ENCODE assay signal across 8 cellular contexts in the genomic region with DNA sequence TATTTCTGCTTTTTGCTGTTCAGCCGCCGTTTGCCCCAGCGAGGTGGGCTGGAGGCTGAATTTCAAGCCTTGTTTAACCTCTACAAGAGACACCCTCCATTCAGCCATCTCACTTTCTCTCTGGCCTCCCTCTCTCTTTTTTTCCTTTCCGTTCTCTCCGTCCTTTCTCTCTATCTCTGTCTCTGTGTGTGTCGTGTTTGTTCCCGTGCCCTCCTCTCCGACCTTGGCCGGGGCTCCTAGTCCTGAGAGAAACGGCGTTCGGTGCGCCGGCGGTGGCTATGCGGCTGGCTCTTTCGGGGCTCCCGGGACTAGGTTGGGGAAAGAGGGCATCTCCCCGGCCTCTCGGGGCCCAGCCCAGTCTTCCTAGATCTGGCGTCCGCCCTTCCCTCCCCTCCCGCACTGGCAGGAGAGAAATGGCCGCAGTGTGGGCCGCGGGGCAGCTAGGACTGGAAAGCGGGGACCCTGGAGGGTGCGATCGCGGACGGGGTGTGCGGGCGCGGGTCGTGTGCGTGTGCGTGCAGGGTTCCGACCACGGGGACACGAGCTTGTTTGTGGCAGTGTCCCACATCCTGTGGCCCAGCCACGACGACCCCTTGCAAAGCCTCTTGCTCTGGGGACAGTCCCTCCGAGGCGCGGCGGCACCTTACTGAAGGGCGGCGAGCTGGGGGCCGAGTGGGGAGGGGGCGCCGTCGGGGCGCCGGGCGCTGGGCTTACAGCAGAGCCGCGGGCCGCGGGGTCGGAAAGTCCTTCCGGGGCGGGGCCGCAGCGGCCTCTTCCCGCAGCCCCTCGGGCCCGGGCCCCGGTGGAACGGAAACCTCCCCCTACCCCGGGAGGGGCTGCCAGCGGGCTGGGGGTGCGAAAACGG. TPM values are rescaled to one million over a fixed set of nuclear protein-coding genes. Genes with fewer than 3 reads are reported as not detected.
DNase-seq lines count a peak whose midpoint lies in the region; ATAC-seq and TF ChIP-seq lines count a peak whose summit lies in the region.

No MANE protein-coding gene starts in this region.

- H3K9me2 ChIP-seq in GM23338 (ENCODE audit: insufficient read depth), result no peaks in the 10 kb centered on the region

- peaks cover 100% of the 10 kb centered on the region for H3K27me3 ChIP-seq in GM23338 (ENCODE audit: insufficient read depth)
- peaks cover 9% of the 10 kb centered on the region for H3K27me3 ChIP-seq in testis

- no peak; the same call in 2 of the 3 replicates for ATAC-seq in GM23338
- peak in 2 of 3 donors; percentile 29 to 40 for ATAC-seq in natural killer cell
- no peak for ATAC-seq in GM18511 (IDR thresholded peaks at IDR 0.05; ENCODE audit: unreplicated experiment)

- H3K27me3 Mint-ChIP-seq in CD14-positive monocyte (ENCODE audit: low read depth in 3 of 3) (peaks cover 90 to 99% (median 95%) of the 10 kb centered on the region in 3 donors), GM23338 (ENCODE audit: insufficient read depth, low read depth, poor library complexity) (peaks cover 96% of the 10 kb centered on the region), natural killer cell (ENCODE audit: low read depth in 2 of 2) (peaks cover 64 to 66% of the 10 kb centered on the region in 2 donors)

- DNase-seq in CD14-positive monocyte (ENCODE audit: low spot score), result no peak
- DNase-seq in GM23338 (ENCODE audit: low spot score), result peak; percentile 54
- DNase-seq in caudate nucleus (lab: John Stamatoyannopoulos, UW), result no peak
- DNase-seq in natural killer cell, result no peak
- no peak for DNase-seq in testis
- no peak for DNase-seq in NOMO-1 treated with DMSO at 0.1 percent for 48 hours (lab: John Stamatoyannopoulos, UW; ENCODE audit: unreplicated experiment)
- DNase-seq in HUDEP-2 (lab: John Stamatoyannopoulos, UW; ENCODE audit: unreplicated experiment in 76 of 76), result no peak

- peak overlapping the region; percentile 68 for H3K4me3 ChIP-seq in GM23338
- H3K4me3 ChIP-seq in testis, result no peak overlapping the region

- H3K4me1 Mint-ChIP-seq in CD14-positive monocyte (peaks cover 55% of the 10 kb centered on the region), GM23338 (peaks cover 49% of the 10 kb centered on the region), natural killer cell (peaks cover 29% of the 10 kb centered on the region in 2 donors)

- TF ChIP-seq POLR2A in testis (IDR thresholded peaks at IDR 0.05), result no peak

- peaks cover 0 to 65% (median 34%) of the 10 kb centered on the region in 7 donors for H3K9me3 Mint-ChIP-seq in CD14-positive monocyte
- peaks cover 7% of the 10 kb centered on the region; the same call in 1 of the 3 replicates for H3K9me3 Mint-ChIP-seq in GM23338
- H3K9me3 Mint-ChIP-seq in natural killer cell, result no peaks in the 10 kb centered on the region

- H3K27ac Mint-ChIP-seq in CD14-positive monocyte (no peak overlapping the region), GM23338 (no peak overlapping the region), natural killer cell (no peak overlapping the region)

- H3K9me3 ChIP-seq in testis, result no peaks in the 10 kb centered on the region

- no peak overlapping the region for H3K27ac ChIP-seq in GM23338 (ENCODE audit: low read depth)
- H3K27ac ChIP-seq in caudate nucleus (ENCODE audit: low read depth, low read length), result peak overlapping the region; percentile 26
- no peak overlapping the region for H3K27ac ChIP-seq in testis

- peak overlapping the region; percentile 94 for H2AFZ ChIP-seq in GM23338

- peak overlapping the region; percentile 61 to 93 for H3K4me3 Mint-ChIP-seq in CD14-positive monocyte
- peak overlapping the region; percentile 66 for H3K4me3 Mint-ChIP-seq in GM23338
- peak overlapping the region; percentile 80 for H3K4me3 Mint-ChIP-seq in natural killer cell

- intact Hi-C loops in CD14-positive monocyte (cut with micrococcal nuclease), result no loop called here
- intact Hi-C loops in natural killer cell (cut with micrococcal nuclease), result no loop called here
- intact Hi-C loops in testis (cut with DNase I; ENCODE audit: low total_unique reads), result no loop called here

- H3K4me1 ChIP-seq in GM23338 (ENCODE audit: insufficient read depth) (peaks cover 48% of the 10 kb centered on the region), testis (peaks cover 20% of the 10 kb centered on the region)

- H3K36me3 Mint-ChIP-seq in CD14-positive monocyte (peaks cover 0 to 22% of the 10 kb centered on the region in 2 donors), GM23338 (ENCODE audit: low read depth) (peaks cover 6% of the 10 kb centered on the region; the same call in 1 of the 3 replicates), natural killer cell (no peaks in the 10 kb centered on the region)

- peaks cover 39% of the 10 kb centered on the region for H3F3A ChIP-seq in GM23338 (replicated peaks; ENCODE audit: low read depth)

- TF ChIP-seq CTCF in CD14-positive monocyte (IDR thresholded peaks at IDR 0.05) (no peak), GM23338 (conservative IDR thresholded peaks at IDR 0.05; ENCODE audit: low read depth in 2 of 2) (no peak), natural killer cell (IDR thresholded peaks at IDR 0.05) (no peak), testis (IDR thresholded peaks at IDR 0.05) (no peak)

- WGBS in testis, 2 donors, result 7 to 9% methylated on average over 24 to 49 of the region's 73 CpGs

- H3K4me2 ChIP-seq in GM23338, result peak overlapping the region; percentile 99

- no peaks in the 10 kb centered on the region for H3K36me3 ChIP-seq in GM23338 (ENCODE audit: insufficient read depth)
- H3K36me3 ChIP-seq in testis (ENCODE audit: low read depth, missing control alignments), result no peaks in the 10 kb centered on the region

- no peaks in the 10 kb centered on the region for H3K79me2 ChIP-seq in GM23338 (replicated peaks; ENCODE audit: insufficient read depth)

- H4K20me1 ChIP-seq in GM23338 (replicated peaks; ENCODE audit: insufficient read depth), result peaks cover 22% of the 10 kb centered on the region

TF ChIP-seq in GM23338, 12 proteins besides CTCF, POLR2A, EP300 and RAD21:
- TF ChIP-seq CREB1 (CRISPR knock-in tag; IDR thresholded peaks at IDR 0.05; ENCODE audit: low read depth) (no peak), EZH2phosphoT487 (IDR thresholded peaks at IDR 0.05; ENCODE audit: unreplicated experiment) (peak; percentile 98), EZH2 (IDR thresholded peaks at IDR 0.05; ENCODE audit: low read depth, unreplicated experiment) (peak; percentile 99)

RNA-seq across cellular contexts. Expression of a gene that starts 5.7 kb away (rescaled TPM):
- polyA plus RNA-seq in CD14-positive monocyte (not detected), GM23338 (2016; fragmentation: Nextera tagmentation; extraction: Ambion mirVana) (0.45 TPM in 1 of 2 replicates, not detected in the other), testis (ENCODE audit: insufficient read depth, low read depth, low replicate concordance) (3.4 TPM)
- total RNA-seq in GM23338 (2014; rRNA removed; shearing (Covaris generic)), result 0.19 and 1.7 TPM in 2 replicates
- total RNA-seq in natural killer cell (not detected), testis (1 to 10 TPM; 2.0 to 5.1 TPM)

Comparison
In these comparisons a context has a peak if more than half of its experiments do, and no peak if none do; other contexts are left out.
1. ATAC-seq: peak in natural killer cell (2 of 3); none in GM23338 (single experiment) and GM18511 (single experiment).
2. Peak in every context shown above with its lines, with median percentiles within 50 percentile points of each other: H3K4me3 Mint-ChIP-seq.